25 cellular contexts compared by ENCODE assay signal in the genomic region with DNA sequence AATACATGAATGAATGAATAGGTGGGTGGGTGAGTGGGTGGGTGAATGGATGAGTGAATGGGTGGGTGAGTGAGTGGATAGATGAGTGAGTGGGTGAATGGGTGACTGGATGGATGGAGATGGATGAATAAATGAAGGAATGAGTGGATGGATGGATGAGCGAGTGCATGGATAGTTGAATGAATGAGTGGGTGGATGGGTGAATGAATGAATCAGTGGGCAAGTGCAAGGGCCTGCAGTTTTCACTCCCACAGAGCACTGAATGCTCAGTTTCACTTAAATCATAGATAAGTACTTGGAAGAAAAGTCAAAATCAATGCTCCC.
"Had no signal": no experiment of that assay in that cellular context is flagged by ENCODE, and none has a peak within 500 bp of the region (broad histone marks: within the 10 kb centered on the region; RNA-seq: fewer than 3 reads in every experiment).

No MANE protein-coding gene starts in this region.

- H3K27ac Mint-ChIP-seq: endodermal cell; naive thymus-derived CD4-positive, alpha-beta T cell; nephron progenitor cell; stimulated activated naive B cell treated with anti-CD40 and anti-IgM and Interleukin-4, amounts not matched to agents 10 μg/mL and 1 μg/mL and 100 μg/mL, for 72 hours; stimulated activated naive CD8-positive, alpha-beta T cell treated with anti-CD3 and anti-CD28 coated beads, Interleukin-15, amount 100 ng/mL, for 72 hours had no signal

- H3K9me3 Mint-ChIP-seq: endodermal cell; nephron progenitor cell; stimulated activated naive B cell treated with anti-CD40 and anti-IgM and Interleukin-4, amounts not matched to agents 10 μg/mL and 1 μg/mL and 100 μg/mL, for 72 hours; stimulated activated naive CD8-positive, alpha-beta T cell treated with anti-CD3 and anti-CD28 coated beads, Interleukin-15, amount 100 ng/mL, for 72 hours had no signal

- H3K36me3 Mint-ChIP-seq: naive thymus-derived CD4-positive, alpha-beta T cell had no signal

- H3K9me3 ChIP-seq: heart right ventricle, prostate gland, right lobe of liver, spleen, testis, tibial nerve, upper lobe of right lung had no signal

- FAIRE-seq: colon, endothelial cell of umbilical vein, islet of Langerhans had no signal

- H3K27me3 ChIP-seq: heart right ventricle, right lobe of liver, testis, tibial nerve, upper lobe of right lung had no signal

- DNase-seq: dermis blood vessel endothelial cell; effector CD4-positive, alpha-beta T cell; erythroblast; foreskin melanocyte; hypothalamus; mammary epithelial cell; nephron progenitor cell; right lobe of liver; stimulated activated CD4-positive, alpha-beta T cell treated with anti-CD3 and anti-CD28 coated beads, Interleukin-15, amount 100 ng/mL, for 24 hours; stimulated activated CD4-positive, alpha-beta T cell treated with anti-CD3 and anti-CD28 coated beads, Interleukin-1b, Interleukin-23, amount 100 ng/mL, for 48 hours; stimulated activated CD4-positive, alpha-beta T cell treated with anti-CD3 and anti-CD28 coated beads, Interleukin-4, amount 100 ng/mL, for 24 hours; stimulated activated naive B cell treated with anti-CD40 and anti-IgM and Interleukin-4, amounts not matched to agents 10 μg/mL and 1 μg/mL and 100 μg/mL, for 72 hours; stimulated activated naive CD8-positive, alpha-beta T cell treated with anti-CD3 and anti-CD28 coated beads, Interleukin-15, amount 100 ng/mL, for 72 hours; upper lobe of right lung had no signal

- H3K9ac ChIP-seq: parathyroid adenoma had no signal

- ATAC-seq: heart right ventricle; naive thymus-derived CD4-positive, alpha-beta T cell; stimulated activated naive B cell treated with anti-CD40 and anti-IgM and Interleukin-4, amounts not matched to agents 10 μg/mL and 1 μg/mL and 100 μg/mL, for 72 hours; stimulated activated naive CD8-positive, alpha-beta T cell treated with anti-CD3 and anti-CD28 coated beads, Interleukin-15, amount 100 ng/mL, for 72 hours; upper lobe of right lung had no signal

- H2AFZ ChIP-seq: parathyroid adenoma had no signal

- H3K4me3 Mint-ChIP-seq: endodermal cell; naive thymus-derived CD4-positive, alpha-beta T cell; nephron progenitor cell; stimulated activated naive B cell treated with anti-CD40 and anti-IgM and Interleukin-4, amounts not matched to agents 10 μg/mL and 1 μg/mL and 100 μg/mL, for 72 hours; stimulated activated naive CD8-positive, alpha-beta T cell treated with anti-CD3 and anti-CD28 coated beads, Interleukin-15, amount 100 ng/mL, for 72 hours had no signal

- H3K4me1 ChIP-seq: parathyroid adenoma had no signal

- H3K27ac ChIP-seq: parathyroid adenoma, prostate gland, right lobe of liver, spleen, tibial nerve, upper lobe of right lung had no signal

- H3K4me3 ChIP-seq: heart right ventricle, prostate gland, right lobe of liver, spleen, testis, tibial nerve, upper lobe of right lung had no signal

- H3K36me3 ChIP-seq: prostate gland, right lobe of liver had no signal
